Comparison of ENCODE assay signal across 10 cellular contexts in the genomic region with DNA sequence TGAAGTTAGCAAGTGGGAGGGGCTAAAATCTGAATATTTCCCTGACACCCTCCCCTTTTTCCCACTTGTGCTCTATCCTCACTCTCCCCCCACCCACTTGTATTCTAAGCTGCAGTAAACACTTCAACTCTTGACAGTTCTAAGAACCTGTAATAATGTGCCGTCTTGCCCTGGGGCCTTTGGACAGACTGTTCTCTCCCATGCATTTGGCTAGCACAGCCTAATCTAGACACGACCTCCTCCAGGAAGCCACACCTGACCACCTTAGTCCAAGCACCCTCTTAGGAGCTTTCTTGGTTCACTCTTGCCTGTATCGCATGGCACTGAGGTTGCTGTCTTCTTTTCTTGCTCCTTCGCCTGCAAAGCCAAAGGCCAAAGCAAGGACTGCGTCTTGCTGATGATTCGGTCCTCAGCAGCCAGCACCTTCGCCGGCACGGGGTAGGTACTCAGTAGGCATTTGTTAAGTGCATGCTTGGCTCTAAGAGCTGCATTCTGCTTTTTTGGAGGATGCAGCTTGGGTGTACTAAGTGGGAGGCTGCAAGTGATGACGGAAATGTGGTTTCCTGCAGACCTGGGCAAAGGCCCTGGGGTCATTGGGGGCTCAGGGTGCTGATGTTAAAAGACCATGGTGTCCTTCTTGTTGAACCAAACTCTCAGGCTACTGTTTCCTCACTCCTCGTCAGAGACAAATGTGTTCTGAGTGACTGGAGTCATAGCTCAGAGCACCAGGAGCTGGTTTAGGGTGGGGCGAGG. TPM values are rescaled to one million over a fixed set of nuclear protein-coding genes. Genes with fewer than 3 reads are reported as not detected.
DNase-seq lines count a peak whose midpoint lies in the region; TF ChIP-seq lines count a peak whose summit lies in the region.
"Had no signal": no experiment of that assay in that cellular context is flagged by ENCODE, and none has a peak within 500 bp of the region (broad histone marks: within the 10 kb centered on the region; RNA-seq: fewer than 3 reads in every experiment).

No MANE protein-coding gene starts in this region.

- H3K4me1 ChIP-seq in Caco-2: peaks cover 54% of the 10 kb centered on the region

- DNase-seq in Caco-2 (no peak), NCI-H69 (lab: John Stamatoyannopoulos, UW) (peak; percentile 13), dorsolateral prefrontal cortex (no peak), nephron progenitor cell (no peak), nucleus accumbens (lab: John Stamatoyannopoulos, UW) (no peak), NCI-H1048 (lab: John Stamatoyannopoulos, UW) (no peak), WERI-Rb-1 (no peak), SW 1271 (lab: John Stamatoyannopoulos, UW) (no peak)
- DNase-seq: hippocampal formation had no signal

- H3K4me3 ChIP-seq in Caco-2 (ENCODE audit: low read depth, low read length) (no peak overlapping the region), dorsolateral prefrontal cortex (peak overlapping the region in 3 of 59 donors; percentile 62 to 89 (median 77)), WERI-Rb-1 (ENCODE audit: low read depth, low read length) (no peak overlapping the region)

- H3K36me3 ChIP-seq in Caco-2 (ENCODE audit: control insufficient read depth, insufficient read depth, low read length) (no peaks in the 10 kb centered on the region), WERI-Rb-1 (no peaks in the 10 kb centered on the region)
- H3K36me3 ChIP-seq: ovary had no signal

- H3K27me3 Mint-ChIP-seq in Caco-2 (ENCODE audit: insufficient read depth, unreplicated experiment) (no peaks in the 10 kb centered on the region), nephron progenitor cell (ENCODE audit: low read depth, poor library complexity) (peaks cover 6% of the 10 kb centered on the region)

- H3K36me3 Mint-ChIP-seq in Caco-2 (ENCODE audit: insufficient read depth, unreplicated experiment) (peaks cover 15% of the 10 kb centered on the region), nephron progenitor cell (ENCODE audit: low read depth) (no peaks in the 10 kb centered on the region)

- no TSS peak for BruUV-seq in Caco-2 (replicated peaks; lab: Mats Ljungman, UMichigan)

- intact Hi-C loops in Caco-2 (cut with micrococcal nuclease; ENCODE audit: unreplicated experiment) (loop anchor here (5.0 kb wide), 1 partner anchor 38 kb away; no protein-coding TSS in a partner anchor), dorsolateral prefrontal cortex (cut with DNase I) (no loop called here)

- POLR2A ChIA-PET in Caco-2 (lab: Charles Lee): no interaction called here

- H3K9me3 Mint-ChIP-seq in Caco-2 (ENCODE audit: unreplicated experiment) (no peaks in the 10 kb centered on the region), nephron progenitor cell (no peaks in the 10 kb centered on the region)

- H3K9me3 ChIP-seq in Caco-2: no peaks in the 10 kb centered on the region
- H3K9me3 ChIP-seq in WERI-Rb-1 (ENCODE audit: severe bottlenecking): no peaks in the 10 kb centered on the region
- H3K9me3 ChIP-seq: ovary had no signal

- H3K27me3 ChIP-seq in Caco-2 (replicated peaks; ENCODE audit: control insufficient read depth, insufficient read depth, low read length) (no peaks in the 10 kb centered on the region), dorsolateral prefrontal cortex (no peaks in the 10 kb centered on the region), WERI-Rb-1 (ENCODE audit: insufficient read depth, low read depth, severe bottlenecking) (no peaks in the 10 kb centered on the region)
- H3K27me3 ChIP-seq: ovary had no signal

- no peak overlapping the region for H3K4me3 Mint-ChIP-seq in Caco-2 (ENCODE audit: unreplicated experiment)
- peak overlapping the region; percentile 39 for H3K4me3 Mint-ChIP-seq in nephron progenitor cell

- H3K4me1 Mint-ChIP-seq in Caco-2 (ENCODE audit: low read depth, unreplicated experiment) (peaks cover 21% of the 10 kb centered on the region), nephron progenitor cell (peaks cover 60% of the 10 kb centered on the region)

- H3K27ac Mint-ChIP-seq in Caco-2 (ENCODE audit: unreplicated experiment) (peak overlapping the region; percentile 78), nephron progenitor cell (no peak overlapping the region)

- CTCF ChIA-PET in Caco-2 (lab: Charles Lee): interaction anchor here (0.8 to 1.5 kb wide), 2 partner anchors 28 to 94 kb away, joined by 3 to 4 read pairs; no protein-coding TSS in a partner anchor

- TF ChIP-seq CTCF in Caco-2 (IDR thresholded peaks at IDR 0.05; ENCODE audit: insufficient read depth in 1 of 2, low read depth in 1 of 2, low read length in 1 of 2, severe bottlenecking in 1 of 2, unreplicated experiment in 1 of 2): no peak
- no peak for TF ChIP-seq CTCF in dorsolateral prefrontal cortex (IDR thresholded peaks at IDR 0.05 in 54 of 56, conservative IDR thresholded peaks at IDR 0.05 in 2 of 56; ENCODE audit: low read depth in 1 of 56, partially characterized antibody in 56 of 56)
- TF ChIP-seq CTCF in nephron progenitor cell (IDR thresholded peaks at IDR 0.05): no peak
- no peak for TF ChIP-seq CTCF in WERI-Rb-1 (IDR thresholded peaks at IDR 0.05; ENCODE audit: low read depth, low read length)

- peak overlapping the region in 47 of 59 donors; percentile 40 to 94 (median 89) for H3K27ac ChIP-seq in dorsolateral prefrontal cortex
- H3K27ac ChIP-seq in WERI-Rb-1: no peak overlapping the region

RNA-seq across cellular contexts. Expression of a gene that starts 2.0 kb away (rescaled TPM):
- total RNA-seq in Caco-2 (2022) (16.5 and 21.4 TPM in 2 replicates), dorsolateral prefrontal cortex (10 to 100 TPM in 119 of 120 experiments, 1 to 10 TPM in 1; 8.5 to 30.1 (median 17.2) TPM)
